In the genomic region with DNA sequence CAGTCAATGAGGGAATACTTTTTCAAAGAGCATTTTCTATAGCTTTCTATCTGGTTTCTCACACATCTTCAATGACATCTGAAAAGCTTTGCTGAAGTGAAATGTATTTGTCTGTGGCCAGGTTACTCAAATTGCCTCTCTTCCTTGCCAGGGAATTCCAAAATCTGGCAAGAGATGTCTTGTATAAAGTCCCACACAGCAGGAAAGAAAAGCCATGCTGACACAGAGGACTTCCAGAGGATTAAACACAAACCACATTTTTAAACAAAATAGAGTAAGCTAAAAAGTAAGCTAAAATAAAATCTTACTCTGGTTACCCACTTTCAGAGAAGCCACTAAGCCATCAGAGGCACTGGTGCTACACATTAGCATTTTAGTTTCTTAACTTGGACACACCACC, we compare ENCODE assay signal across 1 cellular context.
TF ChIP-seq lines count a peak whose summit lies in the region.

No MANE protein-coding gene starts in this region.

TF ChIP-seq in IMR-90, 13 proteins besides CTCF, POLR2A, EP300 and RAD21:
- no peak for TF ChIP-seq MAZ (IDR thresholded peaks at IDR 0.05; ENCODE audit: borderline replicate concordance, low read depth, low read length)
- no peak for TF ChIP-seq MXI1 (IDR thresholded peaks at IDR 0.05; ENCODE audit: borderline replicate concordance, low read depth, low read length)
- TF ChIP-seq CHD1 (IDR thresholded peaks at IDR 0.05; ENCODE audit: low read depth, low read length) = no peak
- TF ChIP-seq RCOR1 (IDR thresholded peaks at IDR 0.05; ENCODE audit: insufficient replicate concordance, low read length) = no peak
- TF ChIP-seq CEBPB (IDR thresholded peaks at IDR 0.05; ENCODE audit: low read depth, low read length) = no peak
- TF ChIP-seq BHLHE40 (IDR thresholded peaks at IDR 0.05; ENCODE audit: low read depth, low read length) = no peak
- no peak for TF ChIP-seq FOS (IDR thresholded peaks at IDR 0.05; ENCODE audit: low read depth, low read length)
- no peak for TF ChIP-seq SMC3 (IDR thresholded peaks at IDR 0.05; ENCODE audit: low read depth, low read length)
- TF ChIP-seq MAFK (IDR thresholded peaks at IDR 0.05; ENCODE audit: low read depth, low read length) = no peak
- TF ChIP-seq, protein P1, sequence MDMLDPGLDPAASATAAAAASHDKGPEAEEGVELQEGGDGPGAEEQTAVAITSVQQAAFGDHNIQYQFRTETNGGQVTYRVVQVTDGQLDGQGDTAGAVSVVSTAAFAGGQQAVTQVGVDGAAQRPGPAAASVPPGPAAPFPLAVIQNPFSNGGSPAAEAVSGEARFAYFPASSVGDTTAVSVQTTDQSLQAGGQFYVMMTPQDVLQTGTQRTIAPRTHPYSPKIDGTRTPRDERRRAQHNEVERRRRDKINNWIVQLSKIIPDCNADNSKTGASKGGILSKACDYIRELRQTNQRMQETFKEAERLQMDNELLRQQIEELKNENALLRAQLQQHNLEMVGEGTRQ (IDR thresholded peaks at IDR 0.05; ENCODE audit: low read depth, low read length) = no peak
- TF ChIP-seq ELK1 (IDR thresholded peaks at IDR 0.05; ENCODE audit: borderline replicate concordance, low read depth, low read length) = no peak
- TF ChIP-seq RFX5 (IDR thresholded peaks at IDR 0.05; ENCODE audit: low read depth, low read length) = no peak
- TF ChIP-seq NFE2L2 (IDR thresholded peaks at IDR 0.05; ENCODE audit: low read depth, low read length) = no peak
